In genomic region chr3:16534914-16535301, GRCh38 we compare ENCODE assay signal across 29 cellular contexts. TPM values are rescaled to one million over a fixed set of nuclear protein-coding genes. Genes with fewer than 3 reads are reported as not detected.
DNase-seq lines count a peak whose midpoint lies in the region; TF ChIP-seq lines count a peak whose summit lies in the region.
"Had no signal": no experiment of that assay in that cellular context is flagged by ENCODE, and none has a peak within 500 bp of the region (broad histone marks: within the 10 kb centered on the region; RNA-seq: fewer than 3 reads in every experiment).

No MANE protein-coding gene starts in this region.

- H3K27me3 Mint-ChIP-seq in glutamatergic neuron (ENCODE audit: unreplicated experiment): no peaks in the 10 kb centered on the region

- peaks cover 75% of the 10 kb centered on the region for H3K27me3 ChIP-seq in HAP-1 (ENCODE audit: low read depth)
- H3K27me3 ChIP-seq: sigmoid colon, thyroid gland, vagina had no signal

- H3K9me3 ChIP-seq in HAP-1: no peaks in the 10 kb centered on the region
- H3K9me3 ChIP-seq: A549, esophagus muscularis mucosa, lower lobe of right lung, sigmoid colon, thyroid gland, vagina had no signal

- TF ChIP-seq CTCF in glutamatergic neuron (IDR thresholded peaks at IDR 0.05; ENCODE audit: partially characterized antibody, unreplicated experiment): no peak

- in situ Hi-C loops in HAP-1 (cut with MboI; ENCODE audit: low sequenced_read_pairs): no loop called here

- no peak overlapping the region for H3K4me3 ChIP-seq in HAP-1
- H3K4me3 ChIP-seq: esophagus muscularis mucosa, sigmoid colon, thyroid gland, vagina had no signal

- DNase-seq in NCI-H2171 treated with DMSO at 0.1 percent for 48 hours (lab: John Stamatoyannopoulos, UW): peak; percentile 32
- DNase-seq in NCI-H2171 (lab: John Stamatoyannopoulos, UW): no peak
- peak; percentile 58 to 95 for DNase-seq in HAP-1 (ENCODE audit: low spot score in 2 of 2)
- DNase-seq in NCI-H345 treated with DMSO at 0.1 percent for 48 hours (lab: John Stamatoyannopoulos, UW; ENCODE audit: unreplicated experiment): peak; percentile 15
- DNase-seq in glutamatergic neuron: no peak
- DNase-seq in foreskin melanocyte: no peak
- DNase-seq in GM19240 (ENCODE audit: insufficient read length, low spot score): no peak
- DNase-seq in stimulated activated CD4-positive, alpha-beta T cell treated with anti-CD3 and anti-CD28 coated beads, Interleukin-12 subunit alpha, Interleukin-12 subunit beta, amount 100 ng/mL, for 4 hours: no peak
- DNase-seq: activated CD4-positive, alpha-beta T cell treated with anti-CD3 and anti-CD28 coated beads for 36 hours; activated CD8-positive, alpha-beta T cell treated with anti-CD3 and anti-CD28 coated beads, Interleukin-2, amount 10 ng/mL, durations not matched to agents 7 days and 5 days; activated naive CD4-positive, alpha-beta T cell treated with anti-CD3 and anti-CD28 coated beads, Interleukin-2, amount 10 ng/mL, durations not matched to agents 7 days and 5 days; AML-193; amniotic stem cell; CD4-positive, CD25-positive, alpha-beta regulatory T cell; foreskin keratinocyte; kidney; lower lobe of right lung; natural killer cell; NCI-H2107; NCI-H510A treated with DMSO at 0.1 percent for 48 hours; sigmoid colon; stimulated activated CD4-positive, alpha-beta T cell treated with anti-CD3 and anti-CD28 coated beads, Interleukin-4, amount 100 ng/mL, for 1 hour; SW 1271; thyroid gland had no signal

- H3K27ac Mint-ChIP-seq in glutamatergic neuron (ENCODE audit: unreplicated experiment): peak overlapping the region; percentile 57
- H3K27ac Mint-ChIP-seq: activated CD4-positive, alpha-beta T cell treated with anti-CD3 and anti-CD28 coated beads for 36 hours; activated CD8-positive, alpha-beta T cell treated with anti-CD3 and anti-CD28 coated beads, Interleukin-2, amount 10 ng/mL, durations not matched to agents 7 days and 5 days; activated naive CD4-positive, alpha-beta T cell treated with anti-CD3 and anti-CD28 coated beads, Interleukin-2, amount 10 ng/mL, durations not matched to agents 7 days and 5 days; brain; CD4-positive, CD25-positive, alpha-beta regulatory T cell; IgD-negative memory B cell; natural killer cell had no signal

- H3K36me3 ChIP-seq in HAP-1 (replicated peaks): no peaks in the 10 kb centered on the region
- H3K36me3 ChIP-seq: esophagus muscularis mucosa, lower lobe of right lung, sigmoid colon, thyroid gland, vagina had no signal

- H3K9me3 Mint-ChIP-seq in glutamatergic neuron (ENCODE audit: unreplicated experiment): peaks cover 3% of the 10 kb centered on the region
- H3K9me3 Mint-ChIP-seq: activated naive CD4-positive, alpha-beta T cell treated with anti-CD3 and anti-CD28 coated beads, Interleukin-2, amount 10 ng/mL, durations not matched to agents 7 days and 5 days; CD4-positive, CD25-positive, alpha-beta regulatory T cell; IgD-negative memory B cell; natural killer cell had no signal

- H3K36me3 Mint-ChIP-seq in glutamatergic neuron (ENCODE audit: unreplicated experiment): no peaks in the 10 kb centered on the region
- H3K36me3 Mint-ChIP-seq: activated naive CD4-positive, alpha-beta T cell treated with anti-CD3 and anti-CD28 coated beads, Interleukin-2, amount 10 ng/mL, durations not matched to agents 7 days and 5 days; brain; CD4-positive, CD25-positive, alpha-beta regulatory T cell; natural killer cell had no signal

- peaks cover 26% of the 10 kb centered on the region for H3K4me1 Mint-ChIP-seq in glutamatergic neuron (ENCODE audit: low read depth, unreplicated experiment)
- H3K4me1 Mint-ChIP-seq: activated CD4-positive, alpha-beta T cell treated with anti-CD3 and anti-CD28 coated beads for 36 hours; activated naive CD4-positive, alpha-beta T cell treated with anti-CD3 and anti-CD28 coated beads, Interleukin-2, amount 10 ng/mL, durations not matched to agents 7 days and 5 days had no signal

- peaks cover 14% of the 10 kb centered on the region for H3K4me1 ChIP-seq in HAP-1
- H3K4me1 ChIP-seq: A549, esophagus muscularis mucosa, foreskin keratinocyte, lower lobe of right lung, sigmoid colon, thyroid gland, vagina had no signal

- no peak overlapping the region for H3K4me3 Mint-ChIP-seq in glutamatergic neuron (ENCODE audit: unreplicated experiment)
- H3K4me3 Mint-ChIP-seq: activated CD4-positive, alpha-beta T cell treated with anti-CD3 and anti-CD28 coated beads for 36 hours; activated CD8-positive, alpha-beta T cell treated with anti-CD3 and anti-CD28 coated beads, Interleukin-2, amount 10 ng/mL, durations not matched to agents 7 days and 5 days; activated naive CD4-positive, alpha-beta T cell treated with anti-CD3 and anti-CD28 coated beads, Interleukin-2, amount 10 ng/mL, durations not matched to agents 7 days and 5 days; brain; CD4-positive, CD25-positive, alpha-beta regulatory T cell; IgD-negative memory B cell; natural killer cell had no signal

RNA-seq across cellular contexts. Expression of gene RFTN1, which starts 21.4 kb away (rescaled TPM):
- total RNA-seq in glutamatergic neuron (ENCODE audit: unreplicated experiment): 6.4 TPM

Comparison
In these comparisons a context has a peak if more than half of its experiments do, and no peak if none do; other contexts are left out.
1. DNase-seq: peak in NCI-H2171 treated with DMSO at 0.1 percent for 48 hours (single experiment), HAP-1 (2 of 2) and NCI-H345 treated with DMSO at 0.1 percent for 48 hours (single experiment); none in NCI-H2171 (single experiment), glutamatergic neuron (single experiment), foreskin melanocyte (single experiment), GM19240 (single experiment) and stimulated activated CD4-positive, alpha-beta T cell treated with anti-CD3 and anti-CD28 coated beads, Interleukin-12 subunit alpha, Interleukin-12 subunit beta, amount 100 ng/mL, for 4 hours (single experiment).